In genomic region chr2:225037374-225038075, GRCh38 we compare ENCODE assay signal across 15 cellular contexts. TPM values are rescaled to one million over a fixed set of nuclear protein-coding genes. Genes with fewer than 3 reads are reported as not detected.
DNase-seq lines count a peak whose midpoint lies in the region; ATAC-seq lines count a peak whose summit lies in the region.
"Had no signal": no experiment of that assay in that cellular context is flagged by ENCODE, and none has a peak within 500 bp of the region (broad histone marks: within the 10 kb centered on the region; RNA-seq: fewer than 3 reads in every experiment).

No MANE protein-coding gene starts in this region.

- H3K4me3 ChIP-seq in CD4-positive, CD25-positive, alpha-beta regulatory T cell (ENCODE audit: low read depth, low read length): peak overlapping the region; percentile 95
- H3K4me3 ChIP-seq: lung had no signal

- H3K4me1 Mint-ChIP-seq in CD4-positive, CD25-positive, alpha-beta regulatory T cell: peaks cover 38 to 86% (median 74%) of the 10 kb centered on the region in 4 donors
- H3K4me1 Mint-ChIP-seq in IgD-negative memory B cell: peaks cover 35 to 62% (median 37%) of the 10 kb centered on the region in 3 donors
- H3K4me1 Mint-ChIP-seq in activated T-helper 2 cell treated with anti-CD3 and anti-CD28 coated beads, Interferon-gamma antibody, Interleukin-2, Interleukin-4, amounts not matched to agents 10 μg/mL and 5 μg/mL and 100 μg/mL, durations not matched to agents 14 hours and 24 hours and 36 hours (ENCODE audit: low read depth): peaks cover 69% of the 10 kb centered on the region

- no peak for ATAC-seq in CD4-positive, CD25-positive, alpha-beta regulatory T cell (ENCODE audit: low read depth in 2 of 2)
- ATAC-seq in GM21367 (IDR thresholded peaks at IDR 0.05; ENCODE audit: unreplicated experiment) (no peak), GM18519 (IDR thresholded peaks at IDR 0.05; ENCODE audit: low FRiP score, unreplicated experiment) (no peak)

- peak overlapping the region; percentile 65 for H3K27ac ChIP-seq in CD4-positive, CD25-positive, alpha-beta regulatory T cell (ENCODE audit: insufficient read depth, low read length, poor library complexity, severe bottlenecking)
- H3K27ac ChIP-seq: HL-60 had no signal

- no peaks in the 10 kb centered on the region for H3K9me3 ChIP-seq in CD4-positive, CD25-positive, alpha-beta regulatory T cell (ENCODE audit: control insufficient read depth in 2 of 2, low read length in 2 of 2)

- H3K9me3 Mint-ChIP-seq in CD4-positive, CD25-positive, alpha-beta regulatory T cell: no peaks in the 10 kb centered on the region
- no peaks in the 10 kb centered on the region for H3K9me3 Mint-ChIP-seq in IgD-negative memory B cell
- H3K9me3 Mint-ChIP-seq in activated T-helper 2 cell treated with anti-CD3 and anti-CD28 coated beads, Interferon-gamma antibody, Interleukin-2, Interleukin-4, amounts not matched to agents 10 μg/mL and 5 μg/mL and 100 μg/mL, durations not matched to agents 14 hours and 24 hours and 36 hours: no peaks in the 10 kb centered on the region

- H3K27me3 ChIP-seq in CD4-positive, CD25-positive, alpha-beta regulatory T cell (ENCODE audit: control insufficient read depth, insufficient read depth, low read length): no peaks in the 10 kb centered on the region

- H3K4me1 ChIP-seq in CD4-positive, CD25-positive, alpha-beta regulatory T cell (ENCODE audit: control insufficient read depth, insufficient read depth, low read length, poor library complexity, severe bottlenecking): peaks cover 41% of the 10 kb centered on the region

- peak in 1 of 3 donors; percentile 53 for DNase-seq in CD4-positive, CD25-positive, alpha-beta regulatory T cell
- DNase-seq in activated T-helper 2 cell treated with anti-CD3 and anti-CD28 coated beads, Interferon-gamma antibody, Interleukin-2, Interleukin-4, amounts not matched to agents 10 μg/mL and 5 μg/mL and 100 μg/mL, durations not matched to agents 14 hours and 24 hours and 36 hours (ENCODE audit: low spot score): no peak
- DNase-seq in iris pigment epithelial cell (ENCODE audit: low read depth) (peak; percentile 71), head of caudate nucleus (no peak)
- no peak for DNase-seq in activated CD4-positive, CD25-positive, alpha-beta regulatory T cell treated with anti-CD3 and anti-CD28 coated beads, Interleukin-2, amount 50 U/mL, for 72 hours
- DNase-seq: activated gamma-delta T cell treated with Interleukin-2 at 50 U/mL for 16 hours; dermis blood vessel endothelial cell; NCI-H1092; nucleus accumbens; stimulated activated CD4-positive, alpha-beta T cell treated with anti-CD3 and anti-CD28 coated beads, Interleukin-2, amount 100 ng/mL, for 24 hours had no signal

- peak overlapping the region; percentile 93 to 99 (median 98) for H3K4me3 Mint-ChIP-seq in CD4-positive, CD25-positive, alpha-beta regulatory T cell
- H3K4me3 Mint-ChIP-seq in IgD-negative memory B cell: peak overlapping the region; percentile 72 to 91 (median 90)
- peak overlapping the region; percentile 91 for H3K4me3 Mint-ChIP-seq in activated T-helper 2 cell treated with anti-CD3 and anti-CD28 coated beads, Interferon-gamma antibody, Interleukin-2, Interleukin-4, amounts not matched to agents 10 μg/mL and 5 μg/mL and 100 μg/mL, durations not matched to agents 14 hours and 24 hours and 36 hours (ENCODE audit: low read depth)

- H3K36me3 Mint-ChIP-seq in CD4-positive, CD25-positive, alpha-beta regulatory T cell: peaks cover 21% of the 10 kb centered on the region
- H3K36me3 Mint-ChIP-seq in IgD-negative memory B cell: peaks cover 5% of the 10 kb centered on the region
- H3K36me3 Mint-ChIP-seq in activated T-helper 2 cell treated with anti-CD3 and anti-CD28 coated beads, Interferon-gamma antibody, Interleukin-2, Interleukin-4, amounts not matched to agents 10 μg/mL and 5 μg/mL and 100 μg/mL, durations not matched to agents 14 hours and 24 hours and 36 hours (ENCODE audit: low read depth): peaks cover 67% of the 10 kb centered on the region

- H3K27me3 Mint-ChIP-seq in CD4-positive, CD25-positive, alpha-beta regulatory T cell: peaks cover 5% of the 10 kb centered on the region
- H3K27me3 Mint-ChIP-seq in IgD-negative memory B cell: no peaks in the 10 kb centered on the region
- H3K27me3 Mint-ChIP-seq in activated T-helper 2 cell treated with anti-CD3 and anti-CD28 coated beads, Interferon-gamma antibody, Interleukin-2, Interleukin-4, amounts not matched to agents 10 μg/mL and 5 μg/mL and 100 μg/mL, durations not matched to agents 14 hours and 24 hours and 36 hours (ENCODE audit: low read depth): no peaks in the 10 kb centered on the region

- peaks cover 8% of the 10 kb centered on the region for H3K36me3 ChIP-seq in CD4-positive, CD25-positive, alpha-beta regulatory T cell (ENCODE audit: control insufficient read depth, insufficient read depth, low read length)

- H3K27ac Mint-ChIP-seq in CD4-positive, CD25-positive, alpha-beta regulatory T cell: peak overlapping the region; percentile 72 to 91 (median 86)
- H3K27ac Mint-ChIP-seq in IgD-negative memory B cell: peak overlapping the region in 2 of 3 donors; percentile 26 to 65
- H3K27ac Mint-ChIP-seq in activated T-helper 2 cell treated with anti-CD3 and anti-CD28 coated beads, Interferon-gamma antibody, Interleukin-2, Interleukin-4, amounts not matched to agents 10 μg/mL and 5 μg/mL and 100 μg/mL, durations not matched to agents 14 hours and 24 hours and 36 hours: peak overlapping the region; percentile 88

- intact Hi-C loops in activated T-helper 2 cell treated with anti-CD3 and anti-CD28 coated beads, Interferon-gamma antibody, Interleukin-2, Interleukin-4, amounts not matched to agents 10 μg/mL and 5 μg/mL and 100 μg/mL, durations not matched to agents 14 hours and 24 hours and 36 hours (cut with micrococcal nuclease): loop anchor here (2.0 to 10.0 kb wide), 2 partner anchors 19 to 1083 kb away; partner anchors contain the start of gene MRPL44
- intact Hi-C loops in head of caudate nucleus (cut with DNase I): no loop called here

RNA-seq across cellular contexts. Expression of gene DOCK10, which starts 4.7 kb away (rescaled TPM):
- total RNA-seq in CD4-positive, CD25-positive, alpha-beta regulatory T cell: 222 TPM
- polyA plus RNA-seq in CD4-positive, CD25-positive, alpha-beta regulatory T cell: 10 to 100 TPM; 28.3 to 47.7 (median 34.9) TPM
- 26.9 TPM for polyA plus RNA-seq in IgD-negative memory B cell
- 100 and 107 TPM in 2 replicates for total RNA-seq in activated T-helper 2 cell treated with anti-CD3 and anti-CD28 coated beads, Interferon-gamma antibody, Interleukin-2, Interleukin-4, amounts not matched to agents 10 μg/mL and 5 μg/mL and 100 μg/mL, durations not matched to agents 14 hours and 24 hours and 36 hours
